In genomic region chr1:21292991-21293536, GRCh38 we compare ENCODE assay signal across 8 cellular contexts.
DNase-seq lines count a peak whose midpoint lies in the region; ATAC-seq and TF ChIP-seq lines count a peak whose summit lies in the region.

No MANE protein-coding gene starts in this region.

- peak; percentile 45 for DNase-seq in activated CD4-positive, CD25-positive, alpha-beta regulatory T cell treated with anti-CD3 and anti-CD28 coated beads, Interleukin-2, amount 50 U/mL, for 72 hours
- peak; percentile 79 for DNase-seq in germinal center (ENCODE audit: low spot score)
- peak; percentile 44 for DNase-seq in stimulated activated CD8-positive, alpha-beta memory T cell treated with anti-CD3 and anti-CD28 coated beads, Interleukin-4, amount 100 ng/mL, for 24 hours (ENCODE audit: low read depth)
- no peak for DNase-seq in NCI-H446 (lab: John Stamatoyannopoulos, UW)
- DNase-seq in SW480 (ENCODE audit: low spot score) = no peak
- DNase-seq in COR-L47 (lab: John Stamatoyannopoulos, UW) = no peak

- peak; percentile 12 for TF ChIP-seq POLR2A in GM15510 (IDR thresholded peaks at IDR 0.05; ENCODE audit: borderline replicate concordance, extremely low read depth, insufficient read length)

- ATAC-seq in HG02759 (IDR thresholded peaks at IDR 0.05; ENCODE audit: unreplicated experiment) = peak; percentile 38

Comparison
In these comparisons a context has a peak if more than half of its experiments do, and no peak if none do; other contexts are left out.
1. DNase-seq: peak in activated CD4-positive, CD25-positive, alpha-beta regulatory T cell treated with anti-CD3 and anti-CD28 coated beads, Interleukin-2, amount 50 U/mL, for 72 hours (single experiment), germinal center (single experiment) and stimulated activated CD8-positive, alpha-beta memory T cell treated with anti-CD3 and anti-CD28 coated beads, Interleukin-4, amount 100 ng/mL, for 24 hours (single experiment); none in NCI-H446 (0 of 2), SW480 (single experiment) and COR-L47 (single experiment).